Comparison of ENCODE assay signal across 2 cellular contexts in the genomic region with DNA sequence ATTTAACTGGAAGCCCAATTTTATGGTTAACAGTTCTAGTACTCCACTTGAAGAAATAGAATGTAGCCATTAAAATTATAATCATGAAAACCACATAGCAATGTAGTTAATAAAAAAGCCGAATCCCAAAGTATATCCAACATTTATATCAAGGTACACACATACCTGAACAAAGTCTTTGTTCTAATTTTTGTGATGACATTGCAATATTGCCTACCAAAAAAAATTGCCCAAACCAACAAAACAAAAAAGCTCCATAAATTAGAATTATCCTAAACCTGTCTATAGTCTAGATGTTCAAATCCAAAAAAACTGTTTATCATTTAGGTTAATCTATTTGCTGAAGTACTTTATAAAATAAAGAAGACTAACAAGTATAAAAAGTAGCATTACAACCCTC.
TF ChIP-seq lines count a peak whose summit lies in the region.

No MANE protein-coding gene starts in this region.

TF ChIP-seq in A549, 52 proteins besides CTCF, POLR2A, EP300 and RAD21:
- TF ChIP-seq MAFK (IDR thresholded peaks at IDR 0.05; ENCODE audit: partially characterized antibody) (peak; percentile 95), CHD2 (IDR thresholded peaks at IDR 0.05; ENCODE audit: low read length, partially characterized antibody) (no peak)

TF ChIP-seq in IMR-90, 13 proteins besides CTCF, POLR2A, EP300 and RAD21:
- TF ChIP-seq, protein P1, sequence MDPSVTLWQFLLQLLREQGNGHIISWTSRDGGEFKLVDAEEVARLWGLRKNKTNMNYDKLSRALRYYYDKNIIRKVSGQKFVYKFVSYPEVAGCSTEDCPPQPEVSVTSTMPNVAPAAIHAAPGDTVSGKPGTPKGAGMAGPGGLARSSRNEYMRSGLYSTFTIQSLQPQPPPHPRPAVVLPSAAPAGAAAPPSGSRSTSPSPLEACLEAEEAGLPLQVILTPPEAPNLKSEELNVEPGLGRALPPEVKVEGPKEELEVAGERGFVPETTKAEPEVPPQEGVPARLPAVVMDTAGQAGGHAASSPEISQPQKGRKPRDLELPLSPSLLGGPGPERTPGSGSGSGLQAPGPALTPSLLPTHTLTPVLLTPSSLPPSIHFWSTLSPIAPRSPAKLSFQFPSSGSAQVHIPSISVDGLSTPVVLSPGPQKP (IDR thresholded peaks at IDR 0.05; ENCODE audit: borderline replicate concordance, low read depth, low read length) = no peak
- peak; percentile 92 for TF ChIP-seq MAFK (IDR thresholded peaks at IDR 0.05; ENCODE audit: low read depth, low read length)
